Comparison of ENCODE assay signal across 7 cellular contexts in the genomic region with DNA sequence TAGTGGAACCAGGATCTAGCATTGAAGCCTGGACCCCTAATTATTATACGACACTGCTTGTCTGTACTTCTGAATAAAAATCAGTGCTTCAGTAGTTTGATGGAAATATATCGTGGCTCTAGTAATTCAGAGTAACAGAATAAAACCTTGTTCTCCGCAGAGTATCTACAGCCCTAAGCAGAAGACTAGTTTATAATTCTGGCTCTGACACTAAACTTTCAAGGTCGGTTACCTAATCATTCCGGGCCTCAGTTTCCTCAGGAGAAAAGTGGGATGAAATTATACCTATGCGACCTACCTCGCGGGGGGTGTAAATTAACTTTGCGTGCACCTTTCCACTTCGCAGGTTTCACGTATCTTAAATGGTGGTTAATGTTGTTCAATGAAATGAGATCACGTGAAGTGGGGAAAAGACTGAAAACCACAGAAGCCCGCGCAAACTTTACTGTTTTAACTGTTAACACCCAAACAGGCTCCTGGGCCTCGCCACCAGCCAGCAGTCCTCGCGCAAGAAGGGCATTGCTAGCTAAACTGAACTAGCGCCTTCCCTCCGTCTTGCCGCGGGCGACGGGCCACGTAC. TPM values are rescaled to one million over a fixed set of nuclear protein-coding genes. Genes with fewer than 3 reads are reported as not detected.
DNase-seq lines count a peak whose midpoint lies in the region; ATAC-seq and TF ChIP-seq lines count a peak whose summit lies in the region.

No MANE protein-coding gene starts in this region.

- no peak for ATAC-seq in HCT116

- intact Hi-C loops in HCT116 (cut with micrococcal nuclease) = loop anchor here (5.0 kb wide), 1 partner anchor 42 kb away; a partner anchor contains a TSS
- intact Hi-C loops in esophagus muscularis mucosa (cut with DNase I) = loop anchor here (1.0 kb wide), 1 partner anchor 44 kb away; no protein-coding TSS in a partner anchor

- H4K20me1 ChIP-seq in HCT116 (ENCODE audit: insufficient read depth) = no peaks in the 10 kb centered on the region

- WGBS in esophagus muscularis mucosa = 20% methylated on average over 12 of the region's 24 CpGs

- no peak for TF ChIP-seq EP300 in esophagus muscularis mucosa (IDR thresholded peaks at IDR 0.05)

- H3K4me1 ChIP-seq in HCT116 (ENCODE audit: control insufficient read depth in 1 of 2, insufficient read depth in 2 of 2, low read length in 2 of 2) (peaks cover 8 to 12% of the 10 kb centered on the region in 2 experiments), SJCRH30 (peaks cover 4% of the 10 kb centered on the region; the same call in 1 of the 2 replicates), esophagus muscularis mucosa (peaks cover 27 to 45% (median 35%) of the 10 kb centered on the region in 4 donors)

- TF ChIP-seq CTCF in HCT116 (IDR thresholded peaks at IDR 0.05 in 2 of 3, conservative IDR thresholded peaks at IDR 0.05 in 1 of 3; ENCODE audit: borderline replicate concordance in 1 of 3, insufficient read depth in 1 of 3, low read depth in 2 of 3, low read length in 2 of 3) (no peak), esophagus muscularis mucosa (IDR thresholded peaks at IDR 0.05) (no peak), retinal pigment epithelial cell (conservative IDR thresholded peaks at IDR 0.05; ENCODE audit: low read depth, low read length) (no peak)

- H3K27me3 ChIP-seq in HCT116 (ENCODE audit: insufficient read depth, low read length) (no peaks in the 10 kb centered on the region), SJCRH30 (no peaks in the 10 kb centered on the region), esophagus muscularis mucosa (no peaks in the 10 kb centered on the region)

- H3K9ac ChIP-seq in HCT116 (ENCODE audit: low read length) = peak overlapping the region; percentile 86

- no peaks in the 10 kb centered on the region for H3K9me3 ChIP-seq in HCT116 (ENCODE audit: control insufficient read depth in 1 of 2, insufficient read depth in 1 of 2, low read depth in 1 of 2, low read length in 2 of 2)
- no peaks in the 10 kb centered on the region for H3K9me3 ChIP-seq in SJCRH30 (replicated peaks)
- H3K9me3 ChIP-seq in esophagus muscularis mucosa = no peaks in the 10 kb centered on the region

- H3K9me2 ChIP-seq in HCT116 (ENCODE audit: insufficient read depth) = no peaks in the 10 kb centered on the region

- peak overlapping the region; percentile 81 to 90 for H3K4me3 ChIP-seq in HCT116 (replicated peaks in 1 of 2; ENCODE audit: low read depth in 1 of 2, low read length in 2 of 2)
- peak overlapping the region; percentile 74 for H3K4me3 ChIP-seq in SJCRH30
- H3K4me3 ChIP-seq in esophagus muscularis mucosa = peak overlapping the region; percentile 74 to 93 (median 82)
- peak overlapping the region; percentile 83 for H3K4me3 ChIP-seq in retinal pigment epithelial cell (ENCODE audit: low read length)

- no peak overlapping the region for H2AFZ ChIP-seq in HCT116 (ENCODE audit: low read depth, low read length, poor library complexity, severe bottlenecking)

- no peak for DNase-seq in HCT116 (ENCODE audit: low read depth, low spot score)
- DNase-seq in SJCRH30 = no peak
- DNase-seq in esophagus muscularis mucosa (ENCODE audit: extremely low spot score) = no peak
- no peak for DNase-seq in retinal pigment epithelial cell (ENCODE audit: low read depth)
- no peak for DNase-seq in putamen (ENCODE audit: low spot score)
- DNase-seq in NCI-H748 (lab: John Stamatoyannopoulos, UW; ENCODE audit: unreplicated experiment) = no peak
- no peak for DNase-seq in NCI-H1092 (lab: John Stamatoyannopoulos, UW)

- peak overlapping the region; percentile 92 for H3K4me2 ChIP-seq in HCT116 (ENCODE audit: low read length)

- no peak for TF ChIP-seq RAD21 in HCT116 (IDR thresholded peaks at IDR 0.05; ENCODE audit: low read depth)

- CTCF ChIA-PET in HCT116 (lab: Charles Lee) = no interaction called here

- peaks cover 56% of the 10 kb centered on the region for H3K79me2 ChIP-seq in HCT116 (ENCODE audit: insufficient read depth, low read length)

- TSS peak; percentile 53 for BruUV-seq in HCT116 (replicated peaks; lab: Mats Ljungman, UMichigan)

- POLR2A ChIA-PET in HCT116 (lab: Charles Lee) = interaction anchor here (2.0 kb wide), 1 partner anchor 43 kb away, joined by 9 read pairs; a partner anchor contains a TSS

- RAD21 ChIA-PET in HCT116 (lab: Charles Lee; ENCODE audit: low non-redundant PET in 1 of 2, low total read pairs in 2 of 2, uncharacterized antibody in 2 of 2, unreplicated experiment in 2 of 2) = no interaction called here

- H3K36me3 ChIP-seq in HCT116 (ENCODE audit: control insufficient read depth in 1 of 2, insufficient read depth in 2 of 2, low read length in 2 of 2) (peaks cover 8 to 14% of the 10 kb centered on the region in 2 experiments; a peak in 3 of 4 replicates), SJCRH30 (peaks cover 35% of the 10 kb centered on the region), esophagus muscularis mucosa (peaks cover 0 to 33% (median 19%) of the 10 kb centered on the region in 4 donors)

- H3K27ac ChIP-seq in HCT116 (ENCODE audit: low read depth, low read length) = peak overlapping the region; percentile 75
- H3K27ac ChIP-seq in SJCRH30 = peak overlapping the region; percentile 94
- peak overlapping the region; percentile 94 to 100 (median 96) for H3K27ac ChIP-seq in esophagus muscularis mucosa (replicated peaks in 1 of 4)

- TF ChIP-seq POLR2A in HCT116 (IDR thresholded peaks at IDR 0.05; ENCODE audit: borderline replicate concordance, extremely low read depth, insufficient read depth, insufficient read length) = no peak
- no peak for TF ChIP-seq POLR2A in esophagus muscularis mucosa (IDR thresholded peaks at IDR 0.05; ENCODE audit: low read depth)

TF ChIP-seq in HCT116, 20 proteins besides CTCF, POLR2A, EP300 and RAD21 (continues in another document):
- TF ChIP-seq JUND (IDR thresholded peaks at IDR 0.05) (no peak), ZFX (IDR thresholded peaks at IDR 0.05) (no peak), SP1 (IDR thresholded peaks at IDR 0.05; ENCODE audit: low read depth) (no peak), EZH2 (IDR thresholded peaks at IDR 0.05) (no peak), SIN3A (IDR thresholded peaks at IDR 0.05; ENCODE audit: low read depth) (no peak), SRF (IDR thresholded peaks at IDR 0.05; ENCODE audit: low read depth) (no peak), ELF1 (IDR thresholded peaks at IDR 0.05; ENCODE audit: borderline replicate concordance, low read depth) (no peak), TCF7L2 (IDR thresholded peaks at IDR 0.05; ENCODE audit: borderline replicate concordance, extremely low read depth, insufficient read depth, insufficient read length) (no peak), POLR2AphosphoS5 (IDR thresholded peaks at IDR 0.05; ENCODE audit: low read depth, low read length) (no peak), CBX3 (IDR thresholded peaks at IDR 0.05; ENCODE audit: low read depth) (no peak), EGR1 (IDR thresholded peaks at IDR 0.05; ENCODE audit: low read depth) (no peak)
- TF ChIP-seq, protein P1, sequence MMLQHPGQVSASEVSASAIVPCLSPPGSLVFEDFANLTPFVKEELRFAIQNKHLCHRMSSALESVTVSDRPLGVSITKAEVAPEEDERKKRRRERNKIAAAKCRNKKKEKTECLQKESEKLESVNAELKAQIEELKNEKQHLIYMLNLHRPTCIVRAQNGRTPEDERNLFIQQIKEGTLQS (IDR thresholded peaks at IDR 0.05) = no peak
- TF ChIP-seq, protein P2, sequence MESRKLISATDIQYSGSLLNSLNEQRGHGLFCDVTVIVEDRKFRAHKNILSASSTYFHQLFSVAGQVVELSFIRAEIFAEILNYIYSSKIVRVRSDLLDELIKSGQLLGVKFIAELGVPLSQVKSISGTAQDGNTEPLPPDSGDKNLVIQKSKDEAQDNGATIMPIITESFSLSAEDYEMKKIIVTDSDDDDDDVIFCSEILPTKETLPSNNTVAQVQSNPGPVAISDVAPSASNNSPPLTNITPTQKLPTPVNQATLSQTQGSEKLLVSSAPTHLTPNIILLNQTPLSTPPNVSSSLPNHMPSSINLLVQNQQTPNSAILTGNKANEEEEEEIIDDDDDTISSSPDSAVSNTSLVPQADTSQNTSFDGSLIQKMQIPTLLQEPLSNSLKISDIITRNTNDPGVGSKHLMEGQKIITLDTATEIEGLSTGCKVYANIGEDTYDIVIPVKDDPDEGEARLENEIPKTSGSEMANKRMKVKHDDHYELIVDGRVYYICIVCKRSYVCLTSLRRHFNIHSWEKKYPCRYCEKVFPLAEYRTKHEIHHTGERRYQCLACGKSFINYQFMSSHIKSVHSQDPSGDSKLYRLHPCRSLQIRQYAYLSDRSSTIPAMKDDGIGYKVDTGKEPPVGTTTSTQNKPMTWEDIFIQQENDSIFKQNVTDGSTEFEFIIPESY (IDR thresholded peaks at IDR 0.05; ENCODE audit: extremely low read depth, insufficient replicate concordance, low read length) = no peak

RNA-seq across cellular contexts. Expression of a gene that starts 0.6 kb away (rescaled TPM):
- total RNA-seq in HCT116 (2021; ENCODE audit: unreplicated experiment) (29.3 TPM), esophagus muscularis mucosa (10 to 100 TPM; 23.1 to 27.7 (median 27.3) TPM)
- polyA plus RNA-seq in HCT116 (2012) = 4.0 and 6.1 TPM in 2 replicates
- total RNA-seq in SJCRH30 (2014; rRNA removed; shearing (Covaris generic)) = 45.4 and 52.1 TPM in 2 replicates

RNA-seq across cellular contexts. Expression of a gene that starts 0.8 kb away (rescaled TPM):
- 10.1 TPM for total RNA-seq in HCT116 (2021; ENCODE audit: unreplicated experiment)
- 10.3 and 23.6 TPM in 2 replicates for polyA plus RNA-seq in HCT116 (2012)
- 18.4 and 18.5 TPM in 2 replicates for total RNA-seq in SJCRH30 (2014; rRNA removed; shearing (Covaris generic))
- 10 to 100 TPM; 17.9 to 41.9 (median 28.0) TPM for total RNA-seq in esophagus muscularis mucosa

RNA-seq across cellular contexts. Expression of a gene that starts 43.0 kb away (rescaled TPM):
- total RNA-seq in HCT116 (2021; ENCODE audit: unreplicated experiment) (12.9 TPM), esophagus muscularis mucosa (10 to 100 TPM; 21.2 to 48.7 (median 32.6) TPM)
- polyA plus RNA-seq in HCT116 (2012) = 7.8 and 8.3 TPM in 2 replicates
- 23.7 and 27.9 TPM in 2 replicates for total RNA-seq in SJCRH30 (2014; rRNA removed; shearing (Covaris generic))
